18 cellular contexts compared by ENCODE assay signal in the genomic region with DNA sequence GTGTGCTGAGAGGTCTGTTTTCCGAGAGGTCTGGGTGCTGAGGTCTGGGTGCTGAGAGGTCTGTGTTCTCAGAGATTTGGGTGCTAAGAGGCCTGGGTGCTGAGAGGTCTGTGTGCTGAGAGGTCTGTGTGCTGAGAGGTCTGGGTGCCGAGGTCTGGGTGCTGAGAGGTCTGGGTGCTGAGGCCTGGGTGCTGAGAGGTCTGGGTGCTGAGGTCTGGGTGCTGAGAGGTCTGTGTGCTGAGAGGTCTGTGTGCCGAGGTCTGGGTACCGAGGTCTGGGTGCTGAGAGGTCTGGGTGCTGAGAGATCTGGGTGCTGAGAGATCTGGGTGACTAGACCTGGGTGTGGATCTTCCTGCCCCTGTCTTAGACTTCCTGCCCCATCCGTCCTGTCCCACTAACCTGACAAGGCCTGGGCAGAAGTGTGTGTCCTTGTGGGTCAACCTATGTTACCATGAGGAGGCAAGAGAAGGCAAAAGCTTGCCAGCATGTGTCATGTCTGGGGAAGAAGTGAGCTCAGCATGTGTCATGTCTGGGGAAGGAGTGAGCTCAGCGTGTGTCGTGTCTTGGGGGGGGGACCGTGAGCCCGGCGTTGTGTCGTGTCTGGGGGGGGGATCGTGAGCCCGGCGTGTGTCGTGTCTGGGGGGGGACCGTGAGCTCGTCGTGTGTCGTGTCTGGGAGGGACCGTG.
DNase-seq lines count a peak whose midpoint lies in the region; ATAC-seq and TF ChIP-seq lines count a peak whose summit lies in the region.
"Had no signal": no experiment of that assay in that cellular context is flagged by ENCODE, and none has a peak within 500 bp of the region (broad histone marks: within the 10 kb centered on the region; RNA-seq: fewer than 3 reads in every experiment).

No MANE protein-coding gene starts in this region.

- no peak overlapping the region for H3K4me3 ChIP-seq in RWPE2 (ENCODE audit: severe bottlenecking)
- H3K4me3 ChIP-seq: smooth muscle cell had no signal

- H3K9me3 ChIP-seq in RWPE2 (ENCODE audit: severe bottlenecking) = no peaks in the 10 kb centered on the region

- ATAC-seq in RWPE2 (ENCODE audit: low read depth) = peak; percentile 62
- ATAC-seq in HG02571 (IDR thresholded peaks at IDR 0.05; ENCODE audit: unreplicated experiment) = no peak
- ATAC-seq: naive thymus-derived CD4-positive, alpha-beta T cell had no signal

- TF ChIP-seq CTCF in RWPE2 (IDR thresholded peaks at IDR 0.05; ENCODE audit: poor library complexity, severe bottlenecking) = no peak

- no peaks in the 10 kb centered on the region for H3K36me3 ChIP-seq in RWPE2 (ENCODE audit: low read depth)

- no peak overlapping the region for H3K27ac ChIP-seq in RWPE2 (ENCODE audit: poor library complexity, severe bottlenecking)
- H3K27ac ChIP-seq: C4-2B had no signal

- DNase-seq in DMS53 (lab: John Stamatoyannopoulos, UW) = peak; percentile 56
- no peak for DNase-seq in DMS53 treated with DMSO at 0.1 percent for 48 hours (lab: John Stamatoyannopoulos, UW; ENCODE audit: unreplicated experiment)
- peak; percentile 38 for DNase-seq in ELR (ENCODE audit: low read depth)
- no peak for DNase-seq in RWPE2 (ENCODE audit: low spot score)
- DNase-seq in kidney tubule cell (ENCODE audit: low spot score) = peak; percentile 46
- no peak for DNase-seq in cerebellum (ENCODE audit: low spot score)
- DNase-seq in A172 (ENCODE audit: low spot score) = no peak
- DNase-seq: 8988T; activated CD4-positive, CD25-positive, alpha-beta regulatory T cell; activated naive CD4-positive, alpha-beta T cell treated with anti-CD3 and anti-CD28 coated beads, Interleukin-2, amount 10 ng/mL, durations not matched to agents 7 days and 5 days; DMS153; glutamatergic neuron; naive thymus-derived CD4-positive, alpha-beta T cell; NCI-H187 treated with DMSO at 0.1 percent for 48 hours; NCI-H446 treated with DMSO at 0.1 percent for 48 hours had no signal

- peaks cover 4% of the 10 kb centered on the region for H3K27me3 ChIP-seq in RWPE2 (ENCODE audit: insufficient read depth, poor library complexity, severe bottlenecking)

- no peaks in the 10 kb centered on the region for H3K4me1 ChIP-seq in RWPE2 (ENCODE audit: insufficient read depth, poor library complexity, severe bottlenecking)

Comparison
In these comparisons a context has a peak if more than half of its experiments do, and no peak if none do; other contexts are left out.
1. DNase-seq: peak in DMS53 (single experiment), ELR (single experiment) and kidney tubule cell (single experiment); none in DMS53 treated with DMSO at 0.1 percent for 48 hours (single experiment), RWPE2 (single experiment), cerebellum (single experiment) and A172 (single experiment).